Comparison of ENCODE assay signal across 16 cellular contexts in the genomic region with DNA sequence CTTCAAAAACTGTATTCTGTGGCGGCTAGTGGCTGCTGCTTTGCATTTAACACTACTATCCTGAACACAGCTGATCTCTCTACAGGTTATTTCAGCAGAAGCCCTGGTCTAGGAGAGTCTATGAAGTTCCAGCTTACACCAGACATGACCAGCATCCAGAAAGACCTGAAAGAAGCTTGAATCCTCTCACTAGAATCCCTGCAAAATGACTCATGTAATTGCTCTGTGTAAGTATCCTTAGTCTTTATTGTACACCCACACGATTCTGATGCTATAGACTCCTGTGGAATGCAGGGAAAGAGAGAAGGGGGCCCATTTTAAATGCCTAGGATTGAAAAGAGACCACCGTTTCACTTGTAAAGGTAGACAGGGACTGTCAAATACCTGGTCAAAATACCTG.
DNase-seq lines count a peak whose midpoint lies in the region; ATAC-seq and TF ChIP-seq lines count a peak whose summit lies in the region.
"Had no signal": no experiment of that assay in that cellular context is flagged by ENCODE, and none has a peak within 500 bp of the region (broad histone marks: within the 10 kb centered on the region; RNA-seq: fewer than 3 reads in every experiment).

No MANE protein-coding gene starts in this region.

- peak; percentile 58 for DNase-seq in RWPE1 (ENCODE audit: low spot score)
- peak; percentile 44 for DNase-seq in fibroblast of peridontal ligament (ENCODE audit: extremely low read depth)
- DNase-seq in skeletal muscle cell (ENCODE audit: low read depth), result peak; percentile 56
- no peak for DNase-seq in NCI-H1092 (lab: John Stamatoyannopoulos, UW)
- no peak for DNase-seq in T-helper 2 cell
- DNase-seq: activated CD4-positive, alpha-beta T cell treated with anti-CD3 and anti-CD28 coated beads for 48 hours; AML-193; amniotic stem cell; effector memory CD4-positive, alpha-beta T cell; Kasumi-1; NCI-H2171 treated with DMSO at 0.1 percent for 48 hours; NCI-H82; stimulated activated naive CD4-positive, alpha-beta T cell treated with Interleukin-2 at 50 U/mL for 16 hours had no signal

- CTCF ChIA-PET in RWPE1 (lab: Yijun Ruan, JAX), result interaction anchor here (0.5 to 0.6 kb wide), 2 partner anchors 190 to 366 kb away, joined by 3 to 4 read pairs; no protein-coding TSS in a partner anchor

- H3K36me3 ChIP-seq in ES-I3 (ENCODE audit: insufficient read depth, low read length), result no peaks in the 10 kb centered on the region
- H3K36me3 ChIP-seq: neutrophil had no signal

- peaks cover 8% of the 10 kb centered on the region; the same call in 1 of the 2 replicates for H3K4me1 ChIP-seq in ES-I3 (ENCODE audit: insufficient read depth, low read length)

- ATAC-seq in GM18502 (IDR thresholded peaks at IDR 0.05; ENCODE audit: poor library complexity, unreplicated experiment), result no peak

- TF ChIP-seq CTCF in RWPE1 (conservative IDR thresholded peaks at IDR 0.05; ENCODE audit: low read depth), result no peak

- peak overlapping the region; percentile 68; the same call in 1 of the 2 replicates for H3K9ac ChIP-seq in ES-I3 (ENCODE audit: low read depth, low read length)

- no peak overlapping the region for H3K4me3 ChIP-seq in skeletal muscle cell (ENCODE audit: low read depth, low read length)

- POLR2A ChIA-PET in RWPE1 (lab: Yijun Ruan, JAX; ENCODE audit: low non-redundant PET), result interaction anchor here (0.6 kb wide), 2 partner anchors 16 to 30 kb away, joined by 3 to 5 read pairs; no protein-coding TSS in a partner anchor

- H3K9me3 ChIP-seq in ES-I3 (ENCODE audit: control insufficient read depth, insufficient read depth, low read length), result no peaks in the 10 kb centered on the region
- H3K9me3 ChIP-seq: neutrophil had no signal

- no peak overlapping the region for H3K27ac ChIP-seq in RWPE1
- H3K27ac ChIP-seq: neutrophil had no signal

Comparison
In these comparisons a context has a peak if more than half of its experiments do, and no peak if none do; other contexts are left out.
1. DNase-seq: peak in RWPE1 (single experiment), fibroblast of peridontal ligament (single experiment) and skeletal muscle cell (single experiment); none in NCI-H1092 (single experiment) and T-helper 2 cell (0 of 5).